1 cellular context compared by ENCODE assay signal in the genomic region with DNA sequence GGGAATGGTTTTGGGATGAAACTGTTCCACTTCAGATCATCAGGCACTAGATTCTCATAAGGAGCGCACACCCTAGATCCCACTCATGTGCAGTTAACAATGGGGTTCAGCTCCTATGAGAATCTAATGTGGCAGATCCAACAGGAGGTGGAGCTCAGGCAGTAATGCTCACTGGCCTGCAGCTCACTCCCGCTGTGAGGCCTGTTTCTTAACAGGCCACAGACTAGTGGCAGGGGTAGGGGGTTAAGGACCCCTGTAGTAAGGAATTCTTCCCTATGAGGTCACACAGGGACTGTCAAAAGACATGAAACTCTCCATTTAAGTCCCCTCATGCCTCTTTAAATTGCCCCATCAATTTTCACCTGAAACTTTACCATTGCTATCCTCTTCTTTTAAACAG.
TF ChIP-seq lines count a peak whose summit lies in the region.

No MANE protein-coding gene starts in this region.

TF ChIP-seq in GM23338, 12 proteins besides CTCF, POLR2A, EP300 and RAD21 (continued from another document):
- TF ChIP-seq, protein P1, sequence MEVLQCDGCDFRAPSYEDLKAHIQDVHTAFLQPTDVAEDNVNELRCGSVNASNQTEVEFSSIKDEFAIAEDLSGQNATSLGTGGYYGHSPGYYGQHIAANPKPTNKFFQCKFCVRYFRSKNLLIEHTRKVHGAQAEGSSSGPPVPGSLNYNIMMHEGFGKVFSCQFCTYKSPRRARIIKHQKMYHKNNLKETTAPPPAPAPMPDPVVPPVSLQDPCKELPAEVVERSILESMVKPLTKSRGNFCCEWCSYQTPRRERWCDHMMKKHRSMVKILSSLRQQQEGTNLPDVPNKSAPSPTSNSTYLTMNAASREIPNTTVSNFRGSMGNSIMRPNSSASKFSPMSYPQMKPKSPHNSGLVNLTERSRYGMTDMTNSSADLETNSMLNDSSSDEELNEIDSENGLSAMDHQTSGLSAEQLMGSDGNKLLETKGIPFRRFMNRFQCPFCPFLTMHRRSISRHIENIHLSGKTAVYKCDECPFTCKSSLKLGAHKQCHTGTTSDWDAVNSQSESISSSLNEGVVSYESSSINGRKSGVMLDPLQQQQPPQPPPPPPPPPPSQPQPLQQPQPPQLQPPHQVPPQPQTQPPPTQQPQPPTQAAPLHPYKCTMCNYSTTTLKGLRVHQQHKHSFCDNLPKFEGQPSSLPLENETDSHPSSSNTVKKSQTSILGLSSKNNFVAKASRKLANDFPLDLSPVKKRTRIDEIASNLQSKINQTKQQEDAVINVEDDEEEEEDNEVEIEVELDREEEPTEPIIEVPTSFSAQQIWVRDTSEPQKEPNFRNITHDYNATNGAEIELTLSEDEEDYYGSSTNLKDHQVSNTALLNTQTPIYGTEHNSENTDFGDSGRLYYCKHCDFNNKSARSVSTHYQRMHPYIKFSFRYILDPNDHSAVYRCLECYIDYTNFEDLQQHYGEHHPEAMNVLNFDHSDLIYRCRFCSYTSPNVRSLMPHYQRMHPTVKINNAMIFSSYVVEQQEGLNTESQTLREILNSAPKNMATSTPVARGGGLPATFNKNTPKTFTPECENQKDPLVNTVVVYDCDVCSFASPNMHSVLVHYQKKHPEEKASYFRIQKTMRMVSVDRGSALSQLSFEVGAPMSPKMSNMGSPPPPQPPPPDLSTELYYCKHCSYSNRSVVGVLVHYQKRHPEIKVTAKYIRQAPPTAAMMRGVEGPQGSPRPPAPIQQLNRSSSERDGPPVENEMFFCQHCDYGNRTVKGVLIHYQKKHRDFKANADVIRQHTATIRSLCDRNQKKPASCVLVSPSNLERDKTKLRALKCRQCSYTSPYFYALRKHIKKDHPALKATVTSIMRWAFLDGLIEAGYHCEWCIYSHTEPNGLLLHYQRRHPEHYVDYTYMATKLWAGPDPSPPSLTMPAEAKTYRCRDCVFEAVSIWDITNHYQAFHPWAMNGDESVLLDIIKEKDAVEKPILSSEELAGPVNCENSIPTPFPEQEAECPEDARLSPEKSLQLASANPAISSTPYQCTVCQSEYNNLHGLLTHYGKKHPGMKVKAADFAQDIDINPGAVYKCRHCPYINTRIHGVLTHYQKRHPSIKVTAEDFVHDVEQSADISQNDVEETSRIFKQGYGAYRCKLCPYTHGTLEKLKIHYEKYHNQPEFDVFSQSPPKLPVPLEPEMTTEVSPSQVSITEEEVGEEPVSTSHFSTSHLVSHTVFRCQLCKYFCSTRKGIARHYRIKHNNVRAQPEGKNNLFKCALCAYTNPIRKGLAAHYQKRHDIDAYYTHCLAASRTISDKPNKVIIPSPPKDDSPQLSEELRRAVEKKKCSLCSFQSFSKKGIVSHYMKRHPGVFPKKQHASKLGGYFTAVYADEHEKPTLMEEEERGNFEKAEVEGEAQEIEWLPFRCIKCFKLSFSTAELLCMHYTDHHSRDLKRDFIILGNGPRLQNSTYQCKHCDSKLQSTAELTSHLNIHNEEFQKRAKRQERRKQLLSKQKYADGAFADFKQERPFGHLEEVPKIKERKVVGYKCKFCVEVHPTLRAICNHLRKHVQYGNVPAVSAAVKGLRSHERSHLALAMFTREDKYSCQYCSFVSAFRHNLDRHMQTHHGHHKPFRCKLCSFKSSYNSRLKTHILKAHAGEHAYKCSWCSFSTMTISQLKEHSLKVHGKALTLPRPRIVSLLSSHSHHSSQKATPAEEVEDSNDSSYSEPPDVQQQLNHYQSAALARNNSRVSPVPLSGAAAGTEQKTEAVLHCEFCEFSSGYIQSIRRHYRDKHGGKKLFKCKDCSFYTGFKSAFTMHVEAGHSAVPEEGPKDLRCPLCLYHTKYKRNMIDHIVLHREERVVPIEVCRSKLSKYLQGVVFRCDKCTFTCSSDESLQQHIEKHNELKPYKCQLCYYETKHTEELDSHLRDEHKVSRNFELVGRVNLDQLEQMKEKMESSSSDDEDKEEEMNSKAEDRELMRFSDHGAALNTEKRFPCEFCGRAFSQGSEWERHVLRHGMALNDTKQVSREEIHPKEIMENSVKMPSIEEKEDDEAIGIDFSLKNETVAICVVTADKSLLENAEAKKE (CRISPR knock-in tag; IDR thresholded peaks at IDR 0.05), result peak; percentile 27; the same call in 1 of the 2 replicates
- no peak for TF ChIP-seq ZNF114 (CRISPR knock-in tag; IDR thresholded peaks at IDR 0.05)
- TF ChIP-seq JUNB (IDR thresholded peaks at IDR 0.05; ENCODE audit: unreplicated experiment), result no peak
- TF ChIP-seq EZH2 (IDR thresholded peaks at IDR 0.05; ENCODE audit: low read depth, unreplicated experiment), result no peak
- TF ChIP-seq EZH2phosphoT487 (IDR thresholded peaks at IDR 0.05; ENCODE audit: unreplicated experiment), result no peak
- no peak for TF ChIP-seq NANOG (IDR thresholded peaks at IDR 0.05; ENCODE audit: borderline replicate concordance)
